1 cellular context compared by ENCODE assay signal in genomic region chr17:8310601-8311123, GRCh38.
TF ChIP-seq lines count a peak whose summit lies in the region.

No MANE protein-coding gene starts in this region.

TF ChIP-seq in K562, 482 proteins besides CTCF, POLR2A, EP300 and RAD21:
- TF ChIP-seq DIDO1 (tag; IDR thresholded peaks at IDR 0.05; ENCODE audit: low read depth) (no peak), SMAD3 (CRISPR knock-in tag; conservative IDR thresholded peaks at IDR 0.05) (no peak), TAF7 (tag; IDR thresholded peaks at IDR 0.05) (no peak), NRF1 (conservative IDR thresholded peaks at IDR 0.05 in 1 of 2, IDR thresholded peaks at IDR 0.05 in 1 of 2) (0 out of 4 replicates have a peak, but pooled peaks of 1 of the 2 experiments have one; percentile 34), CREM (IDR thresholded peaks at IDR 0.05; ENCODE audit: low read depth) (no peak), PBX2 (CRISPR knock-in tag; IDR thresholded peaks at IDR 0.05; ENCODE audit: low read depth) (no peak), PBX2 (tag; conservative IDR thresholded peaks at IDR 0.05; ENCODE audit: low read depth) (no peak)
